In genomic region chr1:25572708-25573590, GRCh38 we compare ENCODE assay signal across 9 cellular contexts. TPM values are rescaled to one million over a fixed set of nuclear protein-coding genes. Genes with fewer than 3 reads are reported as not detected.
A peak's percentile ranks its signal among the peaks of the same experiment; 100 is the strongest.
DNase-seq lines count a peak whose midpoint lies in the region; ATAC-seq and TF ChIP-seq lines count a peak whose summit lies in the region.
"Had no signal": no experiment of that assay in that cellular context is flagged by ENCODE, and none has a peak within 500 bp of the region (broad histone marks: within the 10 kb centered on the region; RNA-seq: fewer than 3 reads in every experiment).

No MANE protein-coding gene starts in this region.

- peaks cover 36% of the 10 kb centered on the region for H3K4me1 ChIP-seq in Caco-2

- H3K36me3 Mint-ChIP-seq in Caco-2 (ENCODE audit: insufficient read depth, unreplicated experiment): peaks cover 18% of the 10 kb centered on the region
- no peaks in the 10 kb centered on the region for H3K36me3 Mint-ChIP-seq in HFFc6 (ENCODE audit: low read depth)
- H3K36me3 Mint-ChIP-seq in T-cell: peaks cover 4% of the 10 kb centered on the region
- H3K36me3 Mint-ChIP-seq in MCF 10A (ENCODE audit: insufficient read depth, unreplicated experiment): peaks cover 17% of the 10 kb centered on the region
- H3K36me3 Mint-ChIP-seq in stimulated activated memory B cell treated with anti-CD40 and anti-IgM and Interleukin-4, amounts not matched to agents 10 μg/mL and 1 μg/mL and 100 μg/mL, for 72 hours: no peaks in the 10 kb centered on the region

- no peaks in the 10 kb centered on the region for H3K9me3 Mint-ChIP-seq in Caco-2 (ENCODE audit: unreplicated experiment)
- no peaks in the 10 kb centered on the region for H3K9me3 Mint-ChIP-seq in HFFc6
- H3K9me3 Mint-ChIP-seq in T-cell: no peaks in the 10 kb centered on the region
- no peaks in the 10 kb centered on the region for H3K9me3 Mint-ChIP-seq in MCF 10A (ENCODE audit: unreplicated experiment)
- H3K9me3 Mint-ChIP-seq in stimulated activated memory B cell treated with anti-CD40 and anti-IgM and Interleukin-4, amounts not matched to agents 10 μg/mL and 1 μg/mL and 100 μg/mL, for 72 hours: no peaks in the 10 kb centered on the region

- H3K4me1 Mint-ChIP-seq in Caco-2 (ENCODE audit: low read depth, unreplicated experiment) (peaks cover 25% of the 10 kb centered on the region), HFFc6 (ENCODE audit: low read depth) (peaks cover 23% of the 10 kb centered on the region), T-cell (peaks cover 56 to 59% (median 58%) of the 10 kb centered on the region in 3 donors), MCF 10A (ENCODE audit: insufficient read depth, unreplicated experiment) (peaks cover 39% of the 10 kb centered on the region)
- H3K4me1 Mint-ChIP-seq in stimulated activated memory B cell treated with anti-CD40 and anti-IgM and Interleukin-4, amounts not matched to agents 10 μg/mL and 1 μg/mL and 100 μg/mL, for 72 hours: peaks cover 11% of the 10 kb centered on the region

- intact Hi-C loops in Caco-2 (cut with micrococcal nuclease; ENCODE audit: unreplicated experiment): loop anchor here (2.0 kb wide), 1 partner anchor 16 kb away; no protein-coding TSS in a partner anchor
- intact Hi-C loops in MCF 10A (cut with micrococcal nuclease): no loop called here
- intact Hi-C loops in lower leg skin (cut with DNase I; ENCODE audit: low total_unique reads): no loop called here

- POLR2A ChIA-PET in Caco-2 (lab: Charles Lee): interaction anchor here (0.8 to 1.5 kb wide), 3 partner anchors 43 to 325 kb away, joined by 3 to 9 read pairs (median 3); partner anchors contain the start of gene RSRP1
- POLR2A ChIA-PET in T-cell (lab: Charles Lee): interaction anchor here in 1 of 2 donors (0.6 kb wide), 2 partner anchors 25 to 262 kb away, joined by 3 to 9 read pairs; no protein-coding TSS in a partner anchor
- POLR2A ChIA-PET in MCF 10A (lab: Yijun Ruan, JAX): interaction anchor here (0.6 to 2.4 kb wide), 9 partner anchors 8 to 341 kb away, joined by 3 to 9 read pairs (median 3); partner anchors contain the start of gene LDLRAP1

- 20 to 22% methylated on average over 18 of the region's 18 CpGs for WGBS in lower leg skin, 2 donors

- no peaks in the 10 kb centered on the region for H3K9me3 ChIP-seq in Caco-2
- H3K9me3 ChIP-seq: neutrophil had no signal

- H3K4me3 ChIP-seq in Caco-2 (ENCODE audit: low read depth, low read length) (no peak overlapping the region), lower leg skin (ENCODE audit: low read depth, poor library complexity, severe bottlenecking) (no peak overlapping the region)

- ATAC-seq in T-cell (replicated peaks in 1 of 4) (peak; percentile 56 to 77 (median 60)), GM21737 (IDR thresholded peaks at IDR 0.05; ENCODE audit: unreplicated experiment) (no peak)
- ATAC-seq in stimulated activated memory B cell treated with anti-CD40 and anti-IgM and Interleukin-4, amounts not matched to agents 10 μg/mL and 1 μg/mL and 100 μg/mL, for 72 hours: peak; percentile 71

- no peaks in the 10 kb centered on the region for H3K36me3 ChIP-seq in Caco-2 (ENCODE audit: control insufficient read depth, insufficient read depth, low read length)

- CTCF ChIA-PET in Caco-2 (lab: Charles Lee) (interaction anchor here (0.6 to 2.3 kb wide), 7 partner anchors 17 to 1843 kb away, joined by 3 to 9 read pairs (median 5); no protein-coding TSS in a partner anchor), T-cell (lab: Charles Lee) (interaction anchor here (0.5 to 1.4 kb wide), 10 partner anchors 10 to 933 kb away, joined by 3 to 4 read pairs (median 4); no protein-coding TSS in a partner anchor), MCF 10A (lab: Yijun Ruan, JAX) (interaction anchor here (0.7 to 2.3 kb wide), 13 partner anchors 8 to 257 kb away, joined by 3 to 14 read pairs (median 4); no protein-coding TSS in a partner anchor)

- TF ChIP-seq CTCF in Caco-2 (IDR thresholded peaks at IDR 0.05; ENCODE audit: insufficient read depth in 1 of 2, low read depth in 1 of 2, low read length in 1 of 2, severe bottlenecking in 1 of 2, unreplicated experiment in 1 of 2): peak; percentile 57 to 66
- TF ChIP-seq CTCF in HFFc6 (IDR thresholded peaks at IDR 0.05): peak; percentile 86
- TF ChIP-seq CTCF in MCF 10A (IDR thresholded peaks at IDR 0.05; ENCODE audit: unreplicated experiment): peak; percentile 70
- TF ChIP-seq CTCF in lower leg skin (IDR thresholded peaks at IDR 0.05): peak in 1 of 3 donors; percentile 6

- no peak for TF ChIP-seq POLR2A in lower leg skin (IDR thresholded peaks at IDR 0.05)

- H3K27ac Mint-ChIP-seq in Caco-2 (ENCODE audit: unreplicated experiment): peak overlapping the region; percentile 87
- H3K27ac Mint-ChIP-seq in HFFc6: no peak overlapping the region
- peak overlapping the region; percentile 61 to 71 for H3K27ac Mint-ChIP-seq in T-cell
- peak overlapping the region; percentile 74 for H3K27ac Mint-ChIP-seq in MCF 10A (ENCODE audit: low read depth, unreplicated experiment)
- H3K27ac Mint-ChIP-seq in stimulated activated memory B cell treated with anti-CD40 and anti-IgM and Interleukin-4, amounts not matched to agents 10 μg/mL and 1 μg/mL and 100 μg/mL, for 72 hours: no peak overlapping the region

- H3K4me3 Mint-ChIP-seq in Caco-2 (ENCODE audit: unreplicated experiment) (peak overlapping the region; percentile 44), HFFc6 (no peak overlapping the region), T-cell (peak overlapping the region in 1 of 3 donors; percentile 43), MCF 10A (ENCODE audit: unreplicated experiment) (peak overlapping the region; percentile 63)
- no peak overlapping the region for H3K4me3 Mint-ChIP-seq in stimulated activated memory B cell treated with anti-CD40 and anti-IgM and Interleukin-4, amounts not matched to agents 10 μg/mL and 1 μg/mL and 100 μg/mL, for 72 hours

- peak; percentile 75 to 77 for DNase-seq in Caco-2
- peak; percentile 50 for DNase-seq in HFFc6
- peak in 26 of 34 experiments; percentile 22 to 59 (median 48) for DNase-seq in T-cell
- DNase-seq in MCF 10A (ENCODE audit: unreplicated experiment): peak; percentile 65
- DNase-seq in left kidney (ENCODE audit: low read depth, low spot score): peak; percentile 72
- no peak for DNase-seq in lower leg skin (ENCODE audit: low spot score in 2 of 2)

- BruUV-seq in Caco-2 (replicated peaks; lab: Mats Ljungman, UMichigan) (no TSS peak), MCF 10A (replicated peaks; lab: Mats Ljungman, UMichigan) (no TSS peak)

- no peaks in the 10 kb centered on the region for H3K27me3 Mint-ChIP-seq in Caco-2 (ENCODE audit: insufficient read depth, unreplicated experiment)
- H3K27me3 Mint-ChIP-seq in HFFc6 (ENCODE audit: insufficient read depth): peaks cover 10% of the 10 kb centered on the region
- no peaks in the 10 kb centered on the region for H3K27me3 Mint-ChIP-seq in T-cell
- H3K27me3 Mint-ChIP-seq in MCF 10A (ENCODE audit: insufficient read depth, unreplicated experiment): no peaks in the 10 kb centered on the region
- H3K27me3 Mint-ChIP-seq in stimulated activated memory B cell treated with anti-CD40 and anti-IgM and Interleukin-4, amounts not matched to agents 10 μg/mL and 1 μg/mL and 100 μg/mL, for 72 hours: peaks cover 11% of the 10 kb centered on the region

- H3K27me3 ChIP-seq in Caco-2 (replicated peaks; ENCODE audit: control insufficient read depth, insufficient read depth, low read length): no peaks in the 10 kb centered on the region

RNA-seq across cellular contexts. Expression of gene LDLRAP1, which starts 29.5 kb away (rescaled TPM):
- 14.5 TPM in 2 replicates for total RNA-seq in Caco-2 (2022)
- 10 to 100 TPM; 10.4 to 14.1 (median 12.7) TPM for total RNA-seq in HFFc6 (2021; fragmentation: NEBNext Ultra II Directional; extraction: Animal tissue kit (Norgen Biotek cat#: 25700))
- total RNA-seq in T-cell: 100 to 1,000 TPM; 143 to 298 (median 222) TPM
- 10.3 and 14.0 TPM in 2 replicates for total RNA-seq in MCF 10A (2022)
- total RNA-seq in lower leg skin: 10 to 100 TPM; 26.9 to 36.7 (median 27.2) TPM

RNA-seq across cellular contexts. Expression of gene MAN1C1, which starts 43.6 kb away (rescaled TPM):
- total RNA-seq in Caco-2 (2022): 2.7 and 3.5 TPM in 2 replicates
- total RNA-seq in HFFc6 (2021; fragmentation: NEBNext Ultra II Directional; extraction: Animal tissue kit (Norgen Biotek cat#: 25700)): under 1 TPM in 3 of 6 experiments, not detected in 3; 0.07 to 0.14 (median 0.08) TPM
- total RNA-seq in T-cell: 10 to 100 TPM; 57.5 to 90.5 (median 65.5) TPM
- total RNA-seq in MCF 10A (2022): not detected in 2 replicates
- total RNA-seq in lower leg skin: 1 to 10 TPM; 5.9 to 7.3 (median 6.6) TPM

Comparison
In these comparisons a context has a peak if more than half of its experiments do, and no peak if none do; other contexts are left out.
1. DNase-seq: peak in Caco-2 (2 of 2), HFFc6 (single experiment), T-cell (26 of 34), MCF 10A (single experiment) and left kidney (single experiment); none in lower leg skin (0 of 2).
2. H3K27ac Mint-ChIP-seq: peak in Caco-2 (single experiment), T-cell (2 of 2) and MCF 10A (single experiment); none in HFFc6 (single experiment) and stimulated activated memory B cell treated with anti-CD40 and anti-IgM and Interleukin-4, amounts not matched to agents 10 μg/mL and 1 μg/mL and 100 μg/mL, for 72 hours (single experiment).
3. H3K4me3 Mint-ChIP-seq: peak in Caco-2 (single experiment) and MCF 10A (single experiment); none in HFFc6 (single experiment) and stimulated activated memory B cell treated with anti-CD40 and anti-IgM and Interleukin-4, amounts not matched to agents 10 μg/mL and 1 μg/mL and 100 μg/mL, for 72 hours (single experiment).
4. RNA of gene MAN1C1, which starts 43.6 kb away (total RNA-seq): 57.5 to 90.5 TPM in T-cell; 5.9 to 7.3 TPM in lower leg skin, 2.7 to 3.5 TPM in Caco-2, 0.07 to 0.14 TPM in HFFc6 and not detected in MCF 10A; every median in the first group is over 4 times any median in the second.